1 cellular context compared by ENCODE assay signal in the genomic region with DNA sequence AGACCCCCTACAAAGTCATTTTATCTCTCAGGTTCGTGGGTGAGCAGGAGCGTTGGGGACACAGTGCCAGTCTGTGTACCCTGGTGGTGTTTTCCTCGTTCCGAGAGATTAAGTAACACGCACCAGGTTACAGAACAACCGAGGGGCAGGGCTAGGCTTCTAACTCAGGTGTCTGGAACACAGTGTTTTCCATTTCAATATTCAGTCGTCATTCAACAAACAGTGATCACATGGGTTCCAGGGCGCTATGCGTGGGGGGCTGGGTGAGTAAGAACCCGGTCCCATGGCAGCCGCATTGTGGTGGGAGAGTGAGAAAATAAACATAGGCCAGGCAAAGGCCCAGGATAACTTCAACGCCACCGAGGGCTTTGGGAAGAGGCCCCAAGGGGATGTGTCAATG.
TF ChIP-seq lines count a peak whose summit lies in the region.

No MANE protein-coding gene starts in this region.

TF ChIP-seq in IMR-90, 13 proteins besides CTCF, POLR2A, EP300 and RAD21:
- no peak for TF ChIP-seq NFE2L2 (IDR thresholded peaks at IDR 0.05; ENCODE audit: low read depth, low read length)
- TF ChIP-seq CHD1 (IDR thresholded peaks at IDR 0.05; ENCODE audit: low read depth, low read length): no peak
- TF ChIP-seq RFX5 (IDR thresholded peaks at IDR 0.05; ENCODE audit: low read depth, low read length): no peak
- TF ChIP-seq RCOR1 (IDR thresholded peaks at IDR 0.05; ENCODE audit: insufficient replicate concordance, low read length): no peak
- TF ChIP-seq, protein P1, sequence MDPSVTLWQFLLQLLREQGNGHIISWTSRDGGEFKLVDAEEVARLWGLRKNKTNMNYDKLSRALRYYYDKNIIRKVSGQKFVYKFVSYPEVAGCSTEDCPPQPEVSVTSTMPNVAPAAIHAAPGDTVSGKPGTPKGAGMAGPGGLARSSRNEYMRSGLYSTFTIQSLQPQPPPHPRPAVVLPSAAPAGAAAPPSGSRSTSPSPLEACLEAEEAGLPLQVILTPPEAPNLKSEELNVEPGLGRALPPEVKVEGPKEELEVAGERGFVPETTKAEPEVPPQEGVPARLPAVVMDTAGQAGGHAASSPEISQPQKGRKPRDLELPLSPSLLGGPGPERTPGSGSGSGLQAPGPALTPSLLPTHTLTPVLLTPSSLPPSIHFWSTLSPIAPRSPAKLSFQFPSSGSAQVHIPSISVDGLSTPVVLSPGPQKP (IDR thresholded peaks at IDR 0.05; ENCODE audit: borderline replicate concordance, low read depth, low read length): no peak
- TF ChIP-seq, protein P2, sequence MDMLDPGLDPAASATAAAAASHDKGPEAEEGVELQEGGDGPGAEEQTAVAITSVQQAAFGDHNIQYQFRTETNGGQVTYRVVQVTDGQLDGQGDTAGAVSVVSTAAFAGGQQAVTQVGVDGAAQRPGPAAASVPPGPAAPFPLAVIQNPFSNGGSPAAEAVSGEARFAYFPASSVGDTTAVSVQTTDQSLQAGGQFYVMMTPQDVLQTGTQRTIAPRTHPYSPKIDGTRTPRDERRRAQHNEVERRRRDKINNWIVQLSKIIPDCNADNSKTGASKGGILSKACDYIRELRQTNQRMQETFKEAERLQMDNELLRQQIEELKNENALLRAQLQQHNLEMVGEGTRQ (IDR thresholded peaks at IDR 0.05; ENCODE audit: low read depth, low read length): peak; percentile 26; the same call in 1 of the 2 replicates
